In the genomic region with DNA sequence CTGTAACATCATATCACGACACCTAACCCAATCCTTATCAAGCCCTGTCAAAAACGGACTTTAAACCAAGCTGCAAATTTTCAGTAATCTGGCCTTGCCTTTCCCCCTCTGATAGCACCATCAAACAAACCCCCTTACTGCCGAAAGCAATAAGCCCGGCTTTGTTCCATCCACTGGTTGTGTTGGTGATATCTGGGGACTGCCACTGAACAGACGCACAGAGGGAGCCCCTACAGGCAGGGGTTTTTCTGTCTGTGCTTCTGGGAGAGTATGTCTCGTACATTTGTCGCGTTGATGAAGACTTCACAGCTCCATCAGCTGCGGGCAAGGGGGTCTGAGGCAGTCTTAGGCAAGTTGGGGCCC, we compare ENCODE assay signal across 8 cellular contexts. TPM values are rescaled to one million over a fixed set of nuclear protein-coding genes. Genes with fewer than 3 reads are reported as not detected.
DNase-seq lines count a peak whose midpoint lies in the region; ATAC-seq and TF ChIP-seq lines count a peak whose summit lies in the region.

No MANE protein-coding gene starts in this region.

- peak overlapping the region; percentile 81 to 96 (median 89); a peak in 21 of 22 replicates for H3K9ac ChIP-seq in BLaER1 treated with 17β-estradiol and CSF1 and Interleukin-3, amounts not matched to agents 10 nM and 100 nM
- H3K9ac ChIP-seq in HCT116 (ENCODE audit: low read length): peak overlapping the region; percentile 77

- POLR2A ChIA-PET in HCT116 (lab: Charles Lee): interaction anchor here (1.3 to 7.0 kb wide), 4 partner anchors 10 to 22 kb away, joined by 3 to 32 read pairs (median 6); no protein-coding TSS in a partner anchor
- POLR2A ChIA-PET in activated CD8-positive, alpha-beta T cell treated with anti-CD3 and anti-CD28 coated beads for 36 hours (lab: Charles Lee): interaction anchor here (0.9 to 1.1 kb wide), 3 partner anchors 13 to 28 kb away, joined by 3 read pairs; no protein-coding TSS in a partner anchor

- no peaks in the 10 kb centered on the region for H3K9me2 ChIP-seq in HCT116 (ENCODE audit: insufficient read depth)

- no peak overlapping the region for H3K27ac Mint-ChIP-seq in activated CD8-positive, alpha-beta T cell treated with anti-CD3 and anti-CD28 coated beads for 36 hours

- no peak for TF ChIP-seq RAD21 in HCT116 (IDR thresholded peaks at IDR 0.05; ENCODE audit: low read depth)

- no TSS peak for BruUV-seq in HCT116 (replicated peaks; lab: Mats Ljungman, UMichigan)

- H3K4me3 Mint-ChIP-seq in activated CD8-positive, alpha-beta T cell treated with anti-CD3 and anti-CD28 coated beads for 36 hours: peak overlapping the region; percentile 68

- intact Hi-C loops in HCT116 (cut with micrococcal nuclease) (loop anchor here (2.0 kb wide), 1 partner anchor 24 kb away; no protein-coding TSS in a partner anchor), tibial artery (cut with DNase I; ENCODE audit: low total_unique reads) (no loop called here)
- intact Hi-C loops in activated CD8-positive, alpha-beta T cell treated with anti-CD3 and anti-CD28 coated beads for 36 hours (cut with micrococcal nuclease): no loop called here

- DNase-seq in HCT116 (ENCODE audit: low read depth, low spot score): no peak
- peak; percentile 49 for DNase-seq in activated CD8-positive, alpha-beta T cell treated with anti-CD3 and anti-CD28 coated beads for 36 hours
- DNase-seq in kidney epithelial cell (ENCODE audit: low read depth): no peak
- no peak for DNase-seq in tibial artery
- DNase-seq in COLO829 (ENCODE audit: low spot score): no peak
- DNase-seq in H4 (ENCODE audit: low spot score): no peak

- RAD21 ChIA-PET in HCT116 (lab: Charles Lee; ENCODE audit: low non-redundant PET in 1 of 2, low total read pairs in 2 of 2, uncharacterized antibody in 2 of 2, unreplicated experiment in 2 of 2): no interaction called here

- H2AFZ ChIP-seq in HCT116 (ENCODE audit: low read depth, low read length, poor library complexity, severe bottlenecking): peak overlapping the region; percentile 39

- H4K20me1 ChIP-seq in BLaER1 treated with 17β-estradiol and CSF1 and Interleukin-3, amounts not matched to agents 10 nM and 100 nM: peaks cover 0 to 28% (median 19%) of the 10 kb centered on the region in 11 experiments; a peak in 11 of 22 replicates
- no peaks in the 10 kb centered on the region for H4K20me1 ChIP-seq in HCT116 (ENCODE audit: insufficient read depth)

- H3K4me3 ChIP-seq in BLaER1 treated with 17β-estradiol and CSF1 and Interleukin-3, amounts not matched to agents 10 nM and 100 nM: peak overlapping the region; percentile 73 to 90 (median 84)
- peak overlapping the region; percentile 63 to 73 for H3K4me3 ChIP-seq in HCT116 (replicated peaks in 1 of 2; ENCODE audit: low read depth in 1 of 2, low read length in 2 of 2)
- peak overlapping the region; percentile 71 for H3K4me3 ChIP-seq in kidney epithelial cell (ENCODE audit: low read depth, low read length)
- peak overlapping the region; percentile 73 to 77 for H3K4me3 ChIP-seq in tibial artery

- H3K4me1 ChIP-seq in BLaER1 treated with 17β-estradiol and CSF1 and Interleukin-3, amounts not matched to agents 10 nM and 100 nM: peaks cover 65 to 95% (median 92%) of the 10 kb centered on the region in 10 experiments
- peaks cover 49 to 70% of the 10 kb centered on the region in 2 experiments for H3K4me1 ChIP-seq in HCT116 (ENCODE audit: control insufficient read depth in 1 of 2, insufficient read depth in 2 of 2, low read length in 2 of 2)
- peaks cover 0 to 80% (median 56%) of the 10 kb centered on the region in 4 donors for H3K4me1 ChIP-seq in tibial artery

- H3K9me3 Mint-ChIP-seq in activated CD8-positive, alpha-beta T cell treated with anti-CD3 and anti-CD28 coated beads for 36 hours: no peaks in the 10 kb centered on the region

- H3K9me3 ChIP-seq in BLaER1 treated with 17β-estradiol and CSF1 and Interleukin-3, amounts not matched to agents 10 nM and 100 nM (replicated peaks in 1 of 11): no peaks in the 10 kb centered on the region
- H3K9me3 ChIP-seq in HCT116 (ENCODE audit: control insufficient read depth in 1 of 2, insufficient read depth in 1 of 2, low read depth in 1 of 2, low read length in 2 of 2) (no peaks in the 10 kb centered on the region), tibial artery (no peaks in the 10 kb centered on the region)

- H3K27me3 ChIP-seq in BLaER1 treated with 17β-estradiol and CSF1 and Interleukin-3, amounts not matched to agents 10 nM and 100 nM: no peaks in the 10 kb centered on the region
- no peaks in the 10 kb centered on the region for H3K27me3 ChIP-seq in HCT116 (ENCODE audit: insufficient read depth, low read length)
- no peaks in the 10 kb centered on the region for H3K27me3 ChIP-seq in kidney epithelial cell (ENCODE audit: control insufficient read depth, insufficient read depth, low read length)
- H3K27me3 ChIP-seq in tibial artery: no peaks in the 10 kb centered on the region

- TF ChIP-seq CTCF in HCT116 (IDR thresholded peaks at IDR 0.05 in 2 of 3, conservative IDR thresholded peaks at IDR 0.05 in 1 of 3; ENCODE audit: borderline replicate concordance in 1 of 3, insufficient read depth in 1 of 3, low read depth in 2 of 3, low read length in 2 of 3) (peak in 2 of 3 experiments; percentile 21 to 29; a peak in 1 of 6 replicates), kidney epithelial cell (IDR thresholded peaks at IDR 0.05; ENCODE audit: insufficient read depth, low read length, poor library complexity, severe bottlenecking) (no peak), tibial artery (IDR thresholded peaks at IDR 0.05) (no peak)
- no peak for TF ChIP-seq CTCF in activated CD8-positive, alpha-beta T cell treated with anti-CD3 and anti-CD28 coated beads for 36 hours (IDR thresholded peaks at IDR 0.05)

- peak overlapping the region; percentile 89 to 99 (median 95) for H3K4me2 ChIP-seq in BLaER1 treated with 17β-estradiol and CSF1 and Interleukin-3, amounts not matched to agents 10 nM and 100 nM
- H3K4me2 ChIP-seq in HCT116 (ENCODE audit: low read length): peak overlapping the region; percentile 97

- no peaks in the 10 kb centered on the region for H3K36me3 Mint-ChIP-seq in activated CD8-positive, alpha-beta T cell treated with anti-CD3 and anti-CD28 coated beads for 36 hours (ENCODE audit: low read depth)

- H3K4me1 Mint-ChIP-seq in activated CD8-positive, alpha-beta T cell treated with anti-CD3 and anti-CD28 coated beads for 36 hours (ENCODE audit: low read depth): peaks cover 37% of the 10 kb centered on the region

- CTCF ChIA-PET in HCT116 (lab: Charles Lee): no interaction called here
- CTCF ChIA-PET in activated CD8-positive, alpha-beta T cell treated with anti-CD3 and anti-CD28 coated beads for 36 hours (lab: Charles Lee): interaction anchor here (1.1 to 2.2 kb wide), 3 partner anchors 24 to 31 kb away, joined by 3 to 9 read pairs (median 7); no protein-coding TSS in a partner anchor

- H3K27ac ChIP-seq in BLaER1 treated with 17β-estradiol and CSF1 and Interleukin-3, amounts not matched to agents 10 nM and 100 nM: peak overlapping the region in 10 of 11 experiments; percentile 68 to 99 (median 92); a peak in 19 of 22 replicates
- H3K27ac ChIP-seq in HCT116 (ENCODE audit: low read depth, low read length) (peak overlapping the region; percentile 92), tibial artery (peak overlapping the region; percentile 72 to 81)

- H3K27me3 Mint-ChIP-seq in activated CD8-positive, alpha-beta T cell treated with anti-CD3 and anti-CD28 coated beads for 36 hours: peaks cover 59% of the 10 kb centered on the region

- peaks cover 9% of the 10 kb centered on the region; the same call in 1 of the 2 replicates for H3K79me2 ChIP-seq in HCT116 (ENCODE audit: insufficient read depth, low read length)

- H3K36me3 ChIP-seq in BLaER1 treated with 17β-estradiol and CSF1 and Interleukin-3, amounts not matched to agents 10 nM and 100 nM: peaks cover 26 to 31% (median 28%) of the 10 kb centered on the region in 11 experiments
- H3K36me3 ChIP-seq in HCT116 (ENCODE audit: control insufficient read depth in 1 of 2, insufficient read depth in 2 of 2, low read length in 2 of 2) (peaks cover 0 to 12% of the 10 kb centered on the region in 2 experiments; a peak in 2 of 4 replicates), kidney epithelial cell (ENCODE audit: control insufficient read depth, insufficient read depth, low read length) (peaks cover 3% of the 10 kb centered on the region), tibial artery (peaks cover 0 to 4% (median 0%) of the 10 kb centered on the region in 3 donors)

- TF ChIP-seq POLR2A in HCT116 (IDR thresholded peaks at IDR 0.05; ENCODE audit: borderline replicate concordance, extremely low read depth, insufficient read depth, insufficient read length): no peak

- ATAC-seq in HCT116: peak; percentile 24
- peak; percentile 23 for ATAC-seq in activated CD8-positive, alpha-beta T cell treated with anti-CD3 and anti-CD28 coated beads for 36 hours
- no peak for ATAC-seq in HG03457 (IDR thresholded peaks at IDR 0.05; ENCODE audit: unreplicated experiment)

TF ChIP-seq in HCT116, 20 proteins besides CTCF, POLR2A, EP300 and RAD21:
- TF ChIP-seq SIN3A (IDR thresholded peaks at IDR 0.05; ENCODE audit: low read depth) (no peak), EZH2 (IDR thresholded peaks at IDR 0.05) (no peak), ZNF274 (IDR thresholded peaks at IDR 0.05; ENCODE audit: low read depth, low read length) (no peak), SP1 (IDR thresholded peaks at IDR 0.05; ENCODE audit: low read depth) (no peak), CBX3 (IDR thresholded peaks at IDR 0.05; ENCODE audit: low read depth) (no peak), CEBPB (IDR thresholded peaks at IDR 0.05; ENCODE audit: low read depth) (no peak), EZH2phosphoT487 (IDR thresholded peaks at IDR 0.05; ENCODE audit: borderline replicate concordance) (no peak), ZFX (IDR thresholded peaks at IDR 0.05) (no peak), FOSL1 (IDR thresholded peaks at IDR 0.05; ENCODE audit: low read depth) (no peak)
- TF ChIP-seq, protein P1, sequence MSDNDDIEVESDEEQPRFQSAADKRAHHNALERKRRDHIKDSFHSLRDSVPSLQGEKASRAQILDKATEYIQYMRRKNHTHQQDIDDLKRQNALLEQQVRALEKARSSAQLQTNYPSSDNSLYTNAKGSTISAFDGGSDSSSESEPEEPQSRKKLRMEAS (IDR thresholded peaks at IDR 0.05): no peak

RNA-seq across cellular contexts. Expression of a gene that starts 0.6 kb away (rescaled TPM):
- total RNA-seq in HCT116 (2021; ENCODE audit: unreplicated experiment) (60.3 TPM), kidney epithelial cell (709 and 758 TPM in 2 replicates)
- polyA plus RNA-seq in HCT116 (2012): 103 and 107 TPM in 2 replicates
- under 1 TPM; 0.41 to 0.47 TPM for total RNA-seq in activated CD8-positive, alpha-beta T cell treated with anti-CD3 and anti-CD28 coated beads for 36 hours
- 149 and 153 TPM in 2 replicates for total RNA-seq in H4 (2014; rRNA removed; shearing (Covaris generic))

RNA-seq across cellular contexts. Expression of a gene that starts 36.0 kb away (rescaled TPM):
- 28.3 TPM for total RNA-seq in HCT116 (2021; ENCODE audit: unreplicated experiment)
- 23.4 and 24.6 TPM in 2 replicates for polyA plus RNA-seq in HCT116 (2012)
- 10 to 100 TPM; 17.8 to 18.5 TPM for total RNA-seq in activated CD8-positive, alpha-beta T cell treated with anti-CD3 and anti-CD28 coated beads for 36 hours
- 12.7 and 18.8 TPM in 2 replicates for total RNA-seq in kidney epithelial cell
- total RNA-seq in H4 (2014; rRNA removed; shearing (Covaris generic)): 24.1 and 27.4 TPM in 2 replicates

Comparison
In these comparisons a context has a peak if more than half of its experiments do, and no peak if none do; other contexts are left out.
1. CTCF ChIP-seq: peak in HCT116 (2 of 3); none in activated CD8-positive, alpha-beta T cell treated with anti-CD3 and anti-CD28 coated beads for 36 hours (single experiment), kidney epithelial cell (single experiment) and tibial artery (0 of 2).
2. RNA of a gene that starts 0.6 kb away (total RNA-seq): 709 to 758 TPM in kidney epithelial cell, 149 to 153 TPM in H4 and 60.3 TPM in HCT116 (single experiment); 0.41 to 0.47 TPM in activated CD8-positive, alpha-beta T cell treated with anti-CD3 and anti-CD28 coated beads for 36 hours; every median in the first group is over 10 times any median in the second.
3. Peak in every context shown above with its lines, with median percentiles within 50 percentile points of each other: H3K27ac ChIP-seq and H3K4me3 ChIP-seq.